In the genomic region with DNA sequence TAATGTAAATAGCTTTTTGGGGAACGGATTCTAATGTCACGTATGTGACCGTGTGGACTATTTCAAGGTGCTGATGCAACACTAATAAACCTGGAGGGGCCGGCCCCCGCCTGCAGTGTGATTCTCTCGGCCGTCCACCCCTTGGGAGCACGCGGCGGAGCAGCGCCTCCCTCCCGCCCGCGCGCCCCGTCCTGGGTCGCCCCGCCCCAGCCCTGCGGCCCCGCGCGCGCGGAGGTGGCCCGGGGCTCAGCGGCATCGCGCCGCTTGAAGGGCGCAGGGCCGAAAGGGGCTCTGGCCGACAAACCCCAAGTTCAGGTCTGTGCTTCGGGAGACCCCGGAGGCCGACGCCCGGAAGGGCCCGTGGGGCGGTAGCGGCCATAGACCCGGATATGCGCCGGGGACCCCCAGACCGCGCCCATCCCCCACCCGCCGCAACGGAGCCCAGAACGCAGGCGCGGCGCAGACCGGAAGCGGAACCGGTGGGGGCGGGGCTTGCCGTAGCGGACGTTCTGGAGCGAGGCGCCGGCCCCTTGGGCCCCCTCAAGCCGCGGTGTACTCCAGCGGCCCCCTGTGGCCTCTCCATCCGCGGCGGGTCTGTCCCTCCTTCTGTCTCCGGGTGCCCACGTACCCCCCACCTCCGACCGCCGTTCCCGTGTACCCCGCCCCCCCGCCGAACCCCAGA, we compare ENCODE assay signal across 8 cellular contexts. TPM values are rescaled to one million over a fixed set of nuclear protein-coding genes. Genes with fewer than 3 reads are reported as not detected.
A peak's percentile ranks its signal among the peaks of the same experiment; 100 is the strongest.
DNase-seq lines count a peak whose midpoint lies in the region; ATAC-seq and TF ChIP-seq lines count a peak whose summit lies in the region.

A gene with protein sequence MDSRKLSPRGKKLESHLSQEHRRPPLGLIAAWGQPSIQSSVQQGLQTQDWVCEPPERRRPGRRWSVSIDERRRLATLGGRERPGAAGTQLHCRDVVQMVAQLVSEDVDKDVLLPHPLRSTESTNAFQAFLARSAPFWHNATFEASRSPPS (plus strand): TSS at position 495 of the 682 bp plus-strand sequence. CDS start 803 bp downstream, outside the sequence.

- H3K36me3 ChIP-seq in rectal smooth muscle tissue (ENCODE audit: control insufficient read depth, insufficient read depth, low read length): peaks cover 6% of the 10 kb centered on the region
- peaks cover 0 to 8% of the 10 kb centered on the region in 2 donors for H3K36me3 ChIP-seq in vagina

- H3K4me1 ChIP-seq in right cardiac atrium (ENCODE audit: control insufficient read depth, insufficient read depth, low read length) (peaks cover 5% of the 10 kb centered on the region), rectal smooth muscle tissue (ENCODE audit: control insufficient read depth, insufficient read depth, low read length) (peaks cover 8% of the 10 kb centered on the region), vagina (peaks cover 27% of the 10 kb centered on the region)

- peak; percentile 29; the same call in 2 of the 3 replicates for TF ChIP-seq CTCF in GM12872 (IDR thresholded peaks at IDR 0.05; ENCODE audit: insufficient read depth, low read depth, low read length)
- peak in 1 of 3 experiments; percentile 4 for TF ChIP-seq CTCF in vagina (IDR thresholded peaks at IDR 0.05)

- peak within 1 kb of the TSS; percentile 81 for H3K9ac ChIP-seq in rectal smooth muscle tissue (ENCODE audit: low read length)

- DNase-seq in NCI-H1417 (lab: John Stamatoyannopoulos, UW): peak; percentile 88 to 95 (median 93)
- DNase-seq in T-helper 1 cell: peak; percentile 71 to 84 (median 79)
- peak in 50 of 56 donors; percentile 21 to 89 (median 70) for DNase-seq in amygdala (lab: John Stamatoyannopoulos, UW)
- peak; percentile 93 to 98 (median 98) for DNase-seq in right cardiac atrium
- DNase-seq in vagina (ENCODE audit: extremely low spot score in 2 of 2): no peak

- H3K4me3 ChIP-seq in right cardiac atrium (ENCODE audit: low read length) (peak within 1 kb of the TSS; percentile 84), rectal smooth muscle tissue (ENCODE audit: low read length) (peak within 1 kb of the TSS; percentile 85), vagina (peak within 1 kb of the TSS; percentile 82 to 95)

- intact Hi-C loops in right cardiac atrium (cut with DNase I): no loop called here
- intact Hi-C loops in vagina (cut with DNase I): no loop called here

- peak in 1 of 2 donors; percentile 34 for TF ChIP-seq POLR2A in vagina (IDR thresholded peaks at IDR 0.05)

- under 1% methylated on average over 77 of the region's 77 CpGs for WGBS in right cardiac atrium

- peak within 1 kb of the TSS; percentile 72 for H3K27ac ChIP-seq in right cardiac atrium (ENCODE audit: low read length)
- peak within 1 kb of the TSS; percentile 76 for H3K27ac ChIP-seq in rectal smooth muscle tissue (ENCODE audit: low read depth, low read length)
- H3K27ac ChIP-seq in vagina: peak within 1 kb of the TSS; percentile 83

- peak; percentile 80 for ATAC-seq in HG02642 (IDR thresholded peaks at IDR 0.05; ENCODE audit: poor library complexity, unreplicated experiment)
- peak; percentile 92 to 93 for ATAC-seq in right cardiac atrium

- H3K27me3 ChIP-seq in right cardiac atrium (ENCODE audit: control insufficient read depth, insufficient read depth): no peaks in the 10 kb centered on the region
- H3K27me3 ChIP-seq in rectal smooth muscle tissue (ENCODE audit: control insufficient read depth, insufficient read depth, low read length): no peaks in the 10 kb centered on the region
- H3K27me3 ChIP-seq in vagina: no peaks in the 10 kb centered on the region

- H3K9me3 ChIP-seq in right cardiac atrium (ENCODE audit: control insufficient read depth, low read length) (no peaks in the 10 kb centered on the region), vagina (no peaks in the 10 kb centered on the region)

RNA-seq across cellular contexts. Expression of the gene that starts here (rescaled TPM):
- total RNA-seq in right cardiac atrium (1 to 10 TPM in 2 of 4 donors, under 1 TPM in 2; 0.46 to 1.9 (median 1.00) TPM), vagina (not detected)
- polyA plus RNA-seq in right cardiac atrium: 0.05 TPM

Comparison
In these comparisons a context has a peak if more than half of its experiments do, and no peak if none do; other contexts are left out.
1. DNase-seq: peak in NCI-H1417 (3 of 3), T-helper 1 cell (5 of 5), amygdala (50 of 56) and right cardiac atrium (3 of 3); none in vagina (0 of 2).
2. Peak in every context shown above with its lines, with median percentiles within 50 percentile points of each other: H3K27ac ChIP-seq and H3K4me3 ChIP-seq.